In genomic region chr4:180330521-180330920, GRCh38 we compare ENCODE assay signal across 22 cellular contexts.
"Had no signal": no experiment of that assay in that cellular context is flagged by ENCODE, and none has a peak within 500 bp of the region (broad histone marks: within the 10 kb centered on the region; RNA-seq: fewer than 3 reads in every experiment).

No MANE protein-coding gene starts in this region.

- H3K9me3 Mint-ChIP-seq: activated naive CD4-positive, alpha-beta T cell treated with anti-CD3 and anti-CD28 coated beads for 36 hours; T-helper 1 cell treated with Interleukin-12 subunit alpha and Interleukin-12 subunit beta and Interleukin-4 antibody, amounts not matched to agents 30 μg/mL and 1 μg/mL, for 36 hours had no signal

- H3K9me3 ChIP-seq: breast epithelium, MG63 had no signal

- FAIRE-seq: RCC 7860 had no signal

- H3K27ac ChIP-seq: breast epithelium had no signal

- H3K27me3 ChIP-seq: breast epithelium, MG63 had no signal

- ATAC-seq: activated CD4-positive, CD25-positive, alpha-beta regulatory T cell treated with anti-CD3 and anti-CD28 coated beads, Interleukin-2, amount 50 U/mL, for 24 hours; activated CD8-positive, alpha-beta T cell treated with anti-CD3 and anti-CD28 coated beads for 36 hours; activated T-cell treated with anti-CD3 and anti-CD28 coated beads, Interleukin-2, amount 50 U/mL, for 4 hours had no signal

- H3K27ac Mint-ChIP-seq: activated CD8-positive, alpha-beta T cell treated with anti-CD3 and anti-CD28 coated beads for 36 hours; activated naive CD4-positive, alpha-beta T cell treated with anti-CD3 and anti-CD28 coated beads for 36 hours; activated naive CD8-positive, alpha-beta T cell; T-helper 1 cell treated with Interleukin-12 subunit alpha and Interleukin-12 subunit beta and Interleukin-4 antibody, amounts not matched to agents 30 μg/mL and 1 μg/mL, for 36 hours had no signal

- DNase-seq: activated CD4-positive, alpha-beta T cell treated with anti-CD3 and anti-CD28 coated beads for 4 hours; activated CD8-positive, alpha-beta memory T cell treated with anti-CD3 and anti-CD28 coated beads, Interleukin-2, amount 50 U/mL, for 48 hours; activated CD8-positive, alpha-beta T cell treated with anti-CD3 and anti-CD28 coated beads for 36 hours; activated gamma-delta T cell; activated naive CD4-positive, alpha-beta T cell treated with anti-CD3 and anti-CD28 coated beads for 36 hours; activated T-cell treated with anti-CD3 and anti-CD28 coated beads, Interleukin-2, amount 50 U/mL, for 4 hours; central memory CD4-positive, alpha-beta T cell; MG63; MV-4-11; NCI-H1092 treated with DMSO at 0.1 percent for 48 hours; NCI-H1436; NCI-H187; NCI-H2081; NCI-H510A treated with DMSO at 0.1 percent for 48 hours; NCI-H69; NK-92 treated with Interleukin-12 subunit alpha and Interleukin-12 subunit beta, amount 100 ng/mL, for 24 hours; SHP77 treated with DMSO at 0.1 percent for 48 hours had no signal

- H3K36me3 ChIP-seq: breast epithelium, MG63 had no signal

- H3K27me3 Mint-ChIP-seq: activated CD8-positive, alpha-beta T cell treated with anti-CD3 and anti-CD28 coated beads for 36 hours; activated naive CD8-positive, alpha-beta T cell had no signal

- H3K36me3 Mint-ChIP-seq: activated naive CD8-positive, alpha-beta T cell had no signal

- H3K4me3 Mint-ChIP-seq: activated CD8-positive, alpha-beta T cell treated with anti-CD3 and anti-CD28 coated beads for 36 hours; activated naive CD4-positive, alpha-beta T cell treated with anti-CD3 and anti-CD28 coated beads for 36 hours; activated naive CD8-positive, alpha-beta T cell; activated T-cell treated with anti-CD3 and anti-CD28 coated beads, Interleukin-2, amount 50 U/mL, for 4 hours; T-helper 1 cell treated with Interleukin-12 subunit alpha and Interleukin-12 subunit beta and Interleukin-4 antibody, amounts not matched to agents 30 μg/mL and 1 μg/mL, for 36 hours had no signal

- H3K4me1 ChIP-seq: breast epithelium had no signal

- H3K4me3 ChIP-seq: breast epithelium, MG63 had no signal
